ENCODE assay signal across 8 cellular contexts in the genomic region with DNA sequence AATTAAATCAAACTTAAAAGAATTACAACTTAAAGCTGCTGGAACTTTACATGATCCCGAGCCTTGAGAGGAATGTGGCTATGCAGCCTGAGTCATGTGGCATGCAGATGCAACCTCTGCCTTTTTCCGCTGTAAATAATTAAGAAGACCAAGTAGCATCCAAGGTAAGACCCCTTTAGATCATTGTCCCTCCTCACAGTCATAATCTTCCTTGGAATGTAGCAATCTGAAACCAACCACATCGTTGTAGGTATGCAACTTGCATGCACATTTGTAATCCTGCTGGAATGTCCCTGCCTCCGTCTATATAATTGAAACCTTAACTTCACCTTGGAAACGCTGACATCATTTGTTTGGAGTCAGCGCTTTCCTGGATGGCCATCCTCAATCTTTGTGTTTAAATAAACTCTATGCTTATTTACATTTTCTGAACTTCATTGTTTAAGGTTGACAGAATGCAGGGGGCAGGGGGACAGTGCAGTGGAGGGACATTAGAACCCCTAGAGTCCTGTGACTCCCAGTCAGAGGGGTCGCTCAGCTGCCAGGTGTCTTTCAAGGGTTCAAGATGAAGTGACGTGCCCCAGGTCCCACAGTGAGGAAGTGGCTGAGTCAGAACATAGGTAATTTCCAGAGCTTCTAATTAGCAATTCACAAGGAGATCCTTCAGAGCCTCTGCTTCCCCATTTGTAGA.
DNase-seq lines count a peak whose midpoint lies in the region; ATAC-seq and TF ChIP-seq lines count a peak whose summit lies in the region.

No MANE protein-coding gene starts in this region.

- peak overlapping the region; percentile 70; the same call in 1 of the 2 replicates for H3K9ac ChIP-seq in iPS-20b (ENCODE audit: low read depth, low read length)

- H3K27ac ChIP-seq in adrenal gland (peak overlapping the region in 4 of 5 donors; percentile 48 to 88 (median 67)), iPS-20b (ENCODE audit: low read length) (peak overlapping the region; percentile 31)

- peaks cover 13 to 23% of the 10 kb centered on the region in 2 donors for H3K36me3 Mint-ChIP-seq in stimulated activated naive B cell treated with anti-CD40 and anti-IgM and Interleukin-4, amounts not matched to agents 10 μg/mL and 1 μg/mL and 100 μg/mL, for 72 hours

- no peaks in the 10 kb centered on the region for H3K27me3 Mint-ChIP-seq in stimulated activated naive B cell treated with anti-CD40 and anti-IgM and Interleukin-4, amounts not matched to agents 10 μg/mL and 1 μg/mL and 100 μg/mL, for 72 hours

- intact Hi-C loops in adrenal gland (cut with DNase I) = no loop called here

- peak overlapping the region; percentile 90 to 96 for H3K4me3 Mint-ChIP-seq in stimulated activated naive B cell treated with anti-CD40 and anti-IgM and Interleukin-4, amounts not matched to agents 10 μg/mL and 1 μg/mL and 100 μg/mL, for 72 hours

- peaks cover 35 to 55% of the 10 kb centered on the region in 2 donors for H3K4me1 Mint-ChIP-seq in stimulated activated naive B cell treated with anti-CD40 and anti-IgM and Interleukin-4, amounts not matched to agents 10 μg/mL and 1 μg/mL and 100 μg/mL, for 72 hours

- no peaks in the 10 kb centered on the region for H3K27me3 ChIP-seq in adrenal gland
- H3K27me3 ChIP-seq in iPS-20b (ENCODE audit: insufficient read depth, low read length) = peaks cover 21% of the 10 kb centered on the region

- DNase-seq in activated CD8-positive, alpha-beta memory T cell treated with anti-CD3 and anti-CD28 coated beads for 24 hours = peak; percentile 59
- no peak for DNase-seq in activated CD8-positive, alpha-beta memory T cell treated with anti-CD3 and anti-CD28 coated beads, Interleukin-2, amount 50 U/mL, for 48 hours
- peak; percentile 59 for DNase-seq in LoVo (ENCODE audit: low spot score)
- no peak for DNase-seq in adrenal gland
- peak; percentile 35 for DNase-seq in stimulated activated naive B cell treated with anti-CD40 and anti-IgM and Interleukin-4, amounts not matched to agents 10 μg/mL and 1 μg/mL and 100 μg/mL, for 72 hours
- no peak for DNase-seq in iPS-NIHi7 (ENCODE audit: extremely low spot score)
- no peak for DNase-seq in NCI-H187 (lab: John Stamatoyannopoulos, UW)

- H3K4me1 ChIP-seq in adrenal gland (replicated peaks in 1 of 2) (peaks cover 0 to 23% of the 10 kb centered on the region in 2 donors), iPS-20b (ENCODE audit: insufficient read depth, low read length) (peaks cover 30% of the 10 kb centered on the region)

- no peaks in the 10 kb centered on the region for H3K9me3 Mint-ChIP-seq in stimulated activated naive B cell treated with anti-CD40 and anti-IgM and Interleukin-4, amounts not matched to agents 10 μg/mL and 1 μg/mL and 100 μg/mL, for 72 hours

- H3K36me3 ChIP-seq in adrenal gland (replicated peaks in 1 of 2) = no peaks in the 10 kb centered on the region
- H3K36me3 ChIP-seq in iPS-20b (ENCODE audit: insufficient read depth, low read depth, low read length) = no peaks in the 10 kb centered on the region

- 31 to 40% (median 31%) methylated on average over 8 of the region's 8 CpGs for WGBS in adrenal gland, 4 donors

- H3K27ac Mint-ChIP-seq in stimulated activated naive B cell treated with anti-CD40 and anti-IgM and Interleukin-4, amounts not matched to agents 10 μg/mL and 1 μg/mL and 100 μg/mL, for 72 hours = peak overlapping the region; percentile 96

- TF ChIP-seq CTCF in adrenal gland (IDR thresholded peaks at IDR 0.05) = no peak

- TF ChIP-seq POLR2A in adrenal gland (IDR thresholded peaks at IDR 0.05) = no peak

- ATAC-seq in stimulated activated naive B cell treated with anti-CD40 and anti-IgM and Interleukin-4, amounts not matched to agents 10 μg/mL and 1 μg/mL and 100 μg/mL, for 72 hours (replicated peaks) = peak; percentile 23 to 38

- H3K9me3 ChIP-seq in adrenal gland (replicated peaks in 1 of 3) (no peaks in the 10 kb centered on the region), iPS-20b (ENCODE audit: insufficient read depth, low read depth, low read length) (no peaks in the 10 kb centered on the region)

- H3K4me3 ChIP-seq in adrenal gland (peak overlapping the region in 3 of 4 donors; percentile 44 to 74 (median 45)), iPS-20b (ENCODE audit: low read length) (peak overlapping the region; percentile 76)

Comparison
In these comparisons a context has a peak if more than half of its experiments do, and no peak if none do; other contexts are left out.
1. DNase-seq: peak in activated CD8-positive, alpha-beta memory T cell treated with anti-CD3 and anti-CD28 coated beads for 24 hours (single experiment), LoVo (single experiment) and stimulated activated naive B cell treated with anti-CD40 and anti-IgM and Interleukin-4, amounts not matched to agents 10 μg/mL and 1 μg/mL and 100 μg/mL, for 72 hours (single experiment); none in activated CD8-positive, alpha-beta memory T cell treated with anti-CD3 and anti-CD28 coated beads, Interleukin-2, amount 50 U/mL, for 48 hours (single experiment), adrenal gland (0 of 7), iPS-NIHi7 (single experiment) and NCI-H187 (0 of 2).